Comparison of ENCODE assay signal across 1 cellular context in genomic region chr7:1693419-1693990, GRCh38.
TF ChIP-seq lines count a peak whose summit lies in the region.

No MANE protein-coding gene starts in this region.

TF ChIP-seq in H1, 55 proteins besides CTCF, POLR2A, EP300 and RAD21 (continued from another document):
- TF ChIP-seq CHD7 (IDR thresholded peaks at IDR 0.05; ENCODE audit: insufficient replicate concordance, low read length) = no peak
- TF ChIP-seq POLR2AphosphoS5 (IDR thresholded peaks at IDR 0.05; ENCODE audit: low read depth, low read length) = no peak
- no peak for TF ChIP-seq RBBP5 (IDR thresholded peaks at IDR 0.05; ENCODE audit: borderline replicate concordance, low read depth, low read length)
- TF ChIP-seq BCL11A (IDR thresholded peaks at IDR 0.05; ENCODE audit: low read depth in 2 of 2, low read length in 2 of 2) = no peak
- no peak for TF ChIP-seq SRF (IDR thresholded peaks at IDR 0.05; ENCODE audit: low read depth, low read length)
